In the genomic region with DNA sequence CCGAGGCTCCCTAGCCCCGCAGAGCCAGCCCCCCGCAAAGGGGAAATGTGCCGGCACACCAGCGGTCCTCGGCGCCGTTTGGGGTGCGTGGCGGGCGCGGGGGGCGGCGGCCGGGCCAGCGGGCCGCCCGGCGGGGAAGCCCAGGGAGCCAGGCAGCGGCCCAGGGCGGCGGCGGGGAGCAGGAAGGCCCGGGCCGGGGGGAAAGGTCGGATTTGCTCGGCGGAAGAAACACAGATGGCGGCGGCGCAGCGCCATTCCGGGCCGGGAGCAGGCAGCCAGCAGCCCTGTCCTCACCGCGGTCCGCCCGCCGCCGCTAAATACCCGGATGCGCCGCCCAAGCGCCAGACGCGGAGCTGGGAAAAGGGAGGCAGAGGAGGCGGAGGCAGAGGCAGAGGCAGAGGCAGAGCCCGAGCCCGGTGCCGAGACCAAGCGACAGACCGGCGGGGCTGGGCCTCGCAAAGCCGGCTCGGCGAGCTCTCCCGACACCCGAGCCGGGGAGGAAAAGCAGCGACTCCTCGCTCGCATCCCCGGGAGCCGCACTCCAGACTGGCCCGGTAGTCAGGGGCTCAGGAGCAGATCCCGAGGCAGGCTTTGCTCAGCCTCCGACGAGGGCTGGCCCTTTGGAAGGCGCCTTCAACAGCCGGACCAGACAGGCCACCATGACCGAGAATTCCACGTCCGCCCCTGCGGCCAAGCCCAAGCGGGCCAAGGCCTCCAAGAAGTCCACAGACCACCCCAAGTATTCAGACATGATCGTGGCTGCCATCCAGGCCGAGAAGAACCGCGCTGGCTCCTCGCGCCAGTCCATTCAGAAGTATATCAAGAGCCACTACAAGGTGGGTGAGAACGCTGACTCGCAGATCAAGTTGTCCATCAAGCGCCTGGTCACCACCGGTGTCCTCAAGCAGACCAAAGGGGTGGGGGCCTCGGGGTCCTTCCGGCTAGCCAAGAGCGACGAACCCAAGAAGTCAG, we compare ENCODE assay signal across 8 cellular contexts. TPM values are rescaled to one million over a fixed set of nuclear protein-coding genes. Genes with fewer than 3 reads are reported as not detected.
A peak's percentile ranks its signal among the peaks of the same experiment; 100 is the strongest.
DNase-seq lines count a peak whose midpoint lies in the region; TF ChIP-seq lines count a peak whose summit lies in the region.

No MANE protein-coding gene starts in this region.

- H3K4me1 ChIP-seq in CD4-positive, alpha-beta memory T cell (ENCODE audit: insufficient read depth, low read length): peaks cover 57% of the 10 kb centered on the region
- H3K4me1 ChIP-seq in KMS-11 (ENCODE audit: low read depth, poor library complexity, severe bottlenecking) (peaks cover 29% of the 10 kb centered on the region), adipocyte (ENCODE audit: control insufficient read depth, insufficient read depth, low read length) (peaks cover 32% of the 10 kb centered on the region), cardiac muscle cell (ENCODE audit: low read depth) (peaks cover 16% of the 10 kb centered on the region), thymus (ENCODE audit: control insufficient read depth, insufficient read depth, low read length) (peaks cover 20% of the 10 kb centered on the region)

- H3K4me2 ChIP-seq in KMS-11: no peak overlapping the region

- H3K36me3 ChIP-seq in CD4-positive, alpha-beta memory T cell (ENCODE audit: insufficient read depth, low read length): no peaks in the 10 kb centered on the region
- H3K36me3 ChIP-seq in KMS-11 (ENCODE audit: insufficient read depth) (no peaks in the 10 kb centered on the region), adipocyte (ENCODE audit: control insufficient read depth, insufficient read depth, low read length, severe bottlenecking) (no peaks in the 10 kb centered on the region), cardiac muscle cell (no peaks in the 10 kb centered on the region), thymus (ENCODE audit: control insufficient read depth, insufficient read depth) (peaks cover 7% of the 10 kb centered on the region)

- peaks cover 29 to 30% of the 10 kb centered on the region in 2 donors for H3K27me3 Mint-ChIP-seq in CD4-positive, alpha-beta memory T cell
- H3K27me3 Mint-ChIP-seq in osteocyte (ENCODE audit: unreplicated experiment): no peaks in the 10 kb centered on the region

- H4K20me1 ChIP-seq in KMS-11 (ENCODE audit: insufficient read depth): no peaks in the 10 kb centered on the region

- intact Hi-C loops in CD4-positive, alpha-beta memory T cell (cut with micrococcal nuclease): loop anchor here (5.0 kb wide), 3 partner anchors 37 to 198 kb away; partner anchors contain the start of genes ANKRD54 and GGA1

- H3K9ac ChIP-seq in KMS-11 (peak overlapping the region; percentile 53; the same call in 1 of the 2 replicates), adipocyte (ENCODE audit: low read length) (peak overlapping the region; percentile 85)

- peak overlapping the region in 1 of 2 donors; percentile 44 for H3K4me3 ChIP-seq in CD4-positive, alpha-beta memory T cell (ENCODE audit: low read length in 2 of 2)
- no peak overlapping the region for H3K4me3 ChIP-seq in KMS-11 (IDR thresholded peaks at IDR 0.05; ENCODE audit: insufficient read depth, low read depth, low read length)
- peak overlapping the region; percentile 88 for H3K4me3 ChIP-seq in adipocyte (ENCODE audit: low read length)
- H3K4me3 ChIP-seq in cardiac muscle cell: peak overlapping the region; percentile 73
- H3K4me3 ChIP-seq in thymus (ENCODE audit: low read length): peak overlapping the region; percentile 61

- H3K9me3 Mint-ChIP-seq in CD4-positive, alpha-beta memory T cell: no peaks in the 10 kb centered on the region
- no peaks in the 10 kb centered on the region for H3K9me3 Mint-ChIP-seq in osteocyte (ENCODE audit: unreplicated experiment)

- H3K36me3 Mint-ChIP-seq in CD4-positive, alpha-beta memory T cell: no peaks in the 10 kb centered on the region
- H3K36me3 Mint-ChIP-seq in osteocyte (ENCODE audit: unreplicated experiment): no peaks in the 10 kb centered on the region

- CTCF ChIA-PET in CD4-positive, alpha-beta memory T cell (lab: Charles Lee; ENCODE audit: partially characterized antibody): no interaction called here

- H3K9me3 ChIP-seq in CD4-positive, alpha-beta memory T cell (ENCODE audit: control insufficient read depth in 1 of 2, low read length in 2 of 2): no peaks in the 10 kb centered on the region
- H3K9me3 ChIP-seq in adipocyte (ENCODE audit: control insufficient read depth, low read length) (no peaks in the 10 kb centered on the region), cardiac muscle cell (ENCODE audit: low read depth) (no peaks in the 10 kb centered on the region), thymus (ENCODE audit: control insufficient read depth) (peaks cover 1% of the 10 kb centered on the region)

- peak overlapping the region in 3 of 7 donors; percentile 31 to 47 (median 35) for H3K27ac Mint-ChIP-seq in CD4-positive, alpha-beta memory T cell
- peak overlapping the region; percentile 84 for H3K27ac Mint-ChIP-seq in osteocyte (ENCODE audit: unreplicated experiment)

- H3K4me3 Mint-ChIP-seq in CD4-positive, alpha-beta memory T cell: peak overlapping the region; percentile 59 to 87 (median 78)
- peak overlapping the region; percentile 82 for H3K4me3 Mint-ChIP-seq in osteocyte (ENCODE audit: unreplicated experiment)

- peak overlapping the region; percentile 26 for H3K27ac ChIP-seq in CD4-positive, alpha-beta memory T cell (ENCODE audit: low read depth, low read length)
- no peak overlapping the region for H3K27ac ChIP-seq in KMS-11
- H3K27ac ChIP-seq in cardiac muscle cell: peak overlapping the region; percentile 69
- peak overlapping the region; percentile 85 for H3K27ac ChIP-seq in thymus (ENCODE audit: low read depth)

- peak; percentile 55 to 69 (median 61) for DNase-seq in CD4-positive, alpha-beta memory T cell
- DNase-seq in T follicular helper cell (ENCODE audit: low read depth): peak; percentile 50
- peak; percentile 88 for DNase-seq in adipocyte (ENCODE audit: low read depth)
- DNase-seq in cardiac muscle cell (ENCODE audit: low read depth in 1 of 2, low spot score in 1 of 2): peak; percentile 83 to 91
- peak; percentile 95 for DNase-seq in osteocyte (ENCODE audit: extremely low spot score, unreplicated experiment)
- DNase-seq in NK-92 (lab: John Stamatoyannopoulos, UW; ENCODE audit: unreplicated experiment): no peak

- H3K4me1 Mint-ChIP-seq in CD4-positive, alpha-beta memory T cell: peaks cover 17 to 55% (median 42%) of the 10 kb centered on the region in 4 donors
- H3K4me1 Mint-ChIP-seq in osteocyte (ENCODE audit: unreplicated experiment): peaks cover 54% of the 10 kb centered on the region

- TF ChIP-seq CTCF in KMS-11 (conservative IDR thresholded peaks at IDR 0.05; ENCODE audit: low read depth, low read length): no peak
- TF ChIP-seq CTCF in cardiac muscle cell (IDR thresholded peaks at IDR 0.05; ENCODE audit: low read depth, low read length): no peak
- TF ChIP-seq CTCF in osteocyte (IDR thresholded peaks at IDR 0.05): no peak

- H2AFZ ChIP-seq in KMS-11 (ENCODE audit: low read depth): no peak overlapping the region

- no peaks in the 10 kb centered on the region for H3K79me2 ChIP-seq in KMS-11 (ENCODE audit: insufficient read depth, low read depth)

- POLR2A ChIA-PET in CD4-positive, alpha-beta memory T cell (lab: Charles Lee; ENCODE audit: partially characterized antibody): interaction anchor here (0.9 to 1.5 kb wide), 2 partner anchors 45 to 197 kb away, joined by 3 to 4 read pairs; partner anchors contain the start of gene GGA1

- whole genome bisulfite sequencing in thymus: 5% methylated on average over 89 of the region's 90 CpGs

- H3K27me3 ChIP-seq in CD4-positive, alpha-beta memory T cell (ENCODE audit: insufficient read depth, low read length): peaks cover 20% of the 10 kb centered on the region
- H3K27me3 ChIP-seq in KMS-11 (ENCODE audit: insufficient read depth, low read depth) (peaks cover 49% of the 10 kb centered on the region), adipocyte (replicated peaks; ENCODE audit: control insufficient read depth, insufficient read depth, low read length) (no peaks in the 10 kb centered on the region), cardiac muscle cell (no peaks in the 10 kb centered on the region), thymus (ENCODE audit: control insufficient read depth, insufficient read depth) (peaks cover 10% of the 10 kb centered on the region)

RNA-seq across cellular contexts. Expression of gene GCAT, which starts 2.6 kb away (rescaled TPM):
- total RNA-seq in CD4-positive, alpha-beta memory T cell: 1 to 10 TPM; 3.4 to 4.4 TPM
- polyA plus RNA-seq in CD4-positive, alpha-beta memory T cell: 1 to 10 TPM; 2.9 to 6.8 TPM
- total RNA-seq in cardiac muscle cell (74.2 and 95.0 TPM in 2 replicates), osteocyte (33.4 and 38.0 TPM in 2 replicates)
- polyA plus RNA-seq in cardiac muscle cell (66.4 and 97.6 TPM in 2 replicates), thymus (7.8 TPM)

RNA-seq across cellular contexts. Expression of gene GALR3, which starts 18.0 kb away (rescaled TPM):
- total RNA-seq in CD4-positive, alpha-beta memory T cell: not detected
- not detected for polyA plus RNA-seq in CD4-positive, alpha-beta memory T cell
- total RNA-seq in cardiac muscle cell (not detected in 2 replicates), osteocyte (0.48 and 0.63 TPM in 2 replicates)
- polyA plus RNA-seq in cardiac muscle cell (0.95 and 1.0 TPM in 2 replicates), thymus (not detected)

RNA-seq across cellular contexts. Expression of gene ANKRD54, which starts 39.0 kb away (rescaled TPM):
- 10 to 100 TPM; 21.6 to 22.7 TPM for total RNA-seq in CD4-positive, alpha-beta memory T cell
- polyA plus RNA-seq in CD4-positive, alpha-beta memory T cell: 10 to 100 TPM; 11.0 to 13.4 TPM
- 49.9 and 59.1 TPM in 2 replicates for total RNA-seq in cardiac muscle cell
- polyA plus RNA-seq in cardiac muscle cell: 43.8 and 44.2 TPM in 2 replicates
- total RNA-seq in osteocyte: 18.1 and 20.4 TPM in 2 replicates
- polyA plus RNA-seq in thymus: 25.5 TPM

RNA-seq across cellular contexts. Expression of gene EIF3L, which starts 44.0 kb away (rescaled TPM):
- total RNA-seq in CD4-positive, alpha-beta memory T cell: 100 to 1,000 TPM; 550 to 571 TPM
- 100 to 1,000 TPM; 226 to 364 TPM for polyA plus RNA-seq in CD4-positive, alpha-beta memory T cell
- 407 and 422 TPM in 2 replicates for total RNA-seq in cardiac muscle cell
- 213 and 387 TPM in 2 replicates for polyA plus RNA-seq in cardiac muscle cell
- 435 and 452 TPM in 2 replicates for total RNA-seq in osteocyte
- polyA plus RNA-seq in thymus: 302 TPM
